ENCODE assay signal across 9 cellular contexts in the genomic region with DNA sequence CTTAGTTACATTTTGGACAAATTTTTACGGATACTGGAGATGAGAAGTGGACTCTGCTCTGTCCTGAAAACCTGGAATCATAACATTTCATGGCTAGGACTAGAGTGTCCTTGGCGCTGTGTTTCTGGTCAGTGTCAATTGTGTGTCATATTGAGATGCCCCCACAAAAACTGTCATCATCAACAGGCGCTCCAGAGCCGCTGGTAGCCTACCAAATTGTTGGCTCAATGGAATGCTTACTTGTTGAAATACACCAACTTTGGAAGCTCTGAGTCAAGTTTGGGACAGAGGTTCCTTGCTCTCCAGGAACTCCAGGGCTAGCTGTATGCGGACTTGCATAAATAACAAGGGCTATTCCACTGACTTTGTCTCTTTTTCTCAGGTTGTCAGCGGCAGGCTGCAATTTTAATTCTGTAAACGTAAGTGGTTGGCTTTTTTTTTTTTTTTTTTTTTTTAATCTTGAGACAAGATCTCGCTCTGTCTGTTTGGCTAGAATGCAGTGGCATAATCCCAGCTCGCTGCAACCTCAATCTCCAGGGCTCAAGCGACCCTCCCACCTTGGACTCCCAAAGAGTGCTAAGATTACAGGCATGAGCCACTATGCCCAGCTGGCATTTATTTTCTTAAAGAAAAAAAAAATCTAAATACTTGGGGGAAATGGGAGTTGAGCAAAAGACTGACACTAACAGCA. TPM values are rescaled to one million over a fixed set of nuclear protein-coding genes. Genes with fewer than 3 reads are reported as not detected.
DNase-seq lines count a peak whose midpoint lies in the region; ATAC-seq and TF ChIP-seq lines count a peak whose summit lies in the region.
"Had no signal": no experiment of that assay in that cellular context is flagged by ENCODE, and none has a peak within 500 bp of the region (broad histone marks: within the 10 kb centered on the region; RNA-seq: fewer than 3 reads in every experiment).

No MANE protein-coding gene starts in this region.

- H3K9me3 Mint-ChIP-seq in progenitor cell of endocrine pancreas (ENCODE audit: low read depth): no peaks in the 10 kb centered on the region

- TF ChIP-seq POLR2A in gastroesophageal sphincter (IDR thresholded peaks at IDR 0.05): no peak

- peaks cover 0 to 38% (median 0%) of the 10 kb centered on the region in 3 donors for H3K4me1 ChIP-seq in gastroesophageal sphincter

- DNase-seq in T-helper 17 cell (no peak), progenitor cell of endocrine pancreas (ENCODE audit: low spot score, unreplicated experiment) (no peak), NCI-H2171 (lab: John Stamatoyannopoulos, UW) (no peak), H4 (ENCODE audit: low spot score) (no peak)
- DNase-seq: IMR-90 had no signal

- no peaks in the 10 kb centered on the region for H3K27me3 ChIP-seq in gastroesophageal sphincter

- H3K4me1 Mint-ChIP-seq in T-helper 17 cell: peaks cover 14% of the 10 kb centered on the region
- H3K4me1 Mint-ChIP-seq in progenitor cell of endocrine pancreas (ENCODE audit: low read depth): peaks cover 39% of the 10 kb centered on the region

- H3K4me3 Mint-ChIP-seq in T-helper 17 cell (peak overlapping the region; percentile 91), progenitor cell of endocrine pancreas (ENCODE audit: low read depth) (peak overlapping the region; percentile 81)

- H3K27ac ChIP-seq in gastroesophageal sphincter: peak overlapping the region; percentile 22 to 85 (median 75)

- H3K36me3 ChIP-seq in gastroesophageal sphincter: no peaks in the 10 kb centered on the region

- no peak for TF ChIP-seq EP300 in gastroesophageal sphincter (IDR thresholded peaks at IDR 0.05)

- H3K9me3 ChIP-seq in T-helper 17 cell (ENCODE audit: control insufficient read depth, low read length, poor library complexity, severe bottlenecking) (no peaks in the 10 kb centered on the region), gastroesophageal sphincter (no peaks in the 10 kb centered on the region)

- H3K27me3 Mint-ChIP-seq in T-helper 17 cell: peaks cover 34% of the 10 kb centered on the region
- H3K27me3 Mint-ChIP-seq in progenitor cell of endocrine pancreas: peaks cover 28% of the 10 kb centered on the region

- WGBS in gastroesophageal sphincter (ENCODE audit: low coverage in 1 of 2), 2 donors: 11 to 32% methylated on average over 4 to 9 of the region's 10 CpGs

- H3K27ac Mint-ChIP-seq in T-helper 17 cell (peak overlapping the region; percentile 84), progenitor cell of endocrine pancreas (no peak overlapping the region)

- peaks cover 3% of the 10 kb centered on the region for H3K36me3 Mint-ChIP-seq in T-helper 17 cell (ENCODE audit: low read depth)
- no peaks in the 10 kb centered on the region for H3K36me3 Mint-ChIP-seq in progenitor cell of endocrine pancreas (ENCODE audit: insufficient read depth)

- no peak for TF ChIP-seq CTCF in gastroesophageal sphincter (IDR thresholded peaks at IDR 0.05)
- TF ChIP-seq CTCF in progenitor cell of endocrine pancreas (IDR thresholded peaks at IDR 0.05; ENCODE audit: unreplicated experiment): no peak

- ATAC-seq in GM19395 (IDR thresholded peaks at IDR 0.05; ENCODE audit: unreplicated experiment): peak; percentile 1
- peak; percentile 19 for ATAC-seq in T-helper 17 cell
- ATAC-seq in gastroesophageal sphincter: peak; percentile 27
- ATAC-seq in GM18519 (IDR thresholded peaks at IDR 0.05; ENCODE audit: low FRiP score, unreplicated experiment): no peak
- ATAC-seq in HG02571 (IDR thresholded peaks at IDR 0.05; ENCODE audit: unreplicated experiment): no peak

- peak overlapping the region; percentile 72 to 79 for H3K4me3 ChIP-seq in gastroesophageal sphincter

RNA-seq across cellular contexts. Expression of gene HPGD, which starts 0.9 kb away (rescaled TPM):
- total RNA-seq in T-helper 17 cell (10 to 100 TPM; 19.3 to 20.8 TPM), gastroesophageal sphincter (100 to 1,000 TPM in 1 of 4 donors, 10 to 100 TPM in 3; 22.6 to 178 (median 40.8) TPM), progenitor cell of endocrine pancreas (2.0 and 3.4 TPM in 2 replicates)
- total RNA-seq in H4 (2014; rRNA removed; shearing (Covaris generic)): 0.89 TPM in 1 of 2 replicates, not detected in the other
- total RNA-seq: IMR-90 had no signal

Comparison
In these comparisons a context has a peak if more than half of its experiments do, and no peak if none do; other contexts are left out.
1. ATAC-seq: peak in GM19395 (single experiment), T-helper 17 cell (single experiment) and gastroesophageal sphincter (single experiment); none in GM18519 (single experiment) and HG02571 (single experiment).